8 cellular contexts compared by ENCODE assay signal in the genomic region with DNA sequence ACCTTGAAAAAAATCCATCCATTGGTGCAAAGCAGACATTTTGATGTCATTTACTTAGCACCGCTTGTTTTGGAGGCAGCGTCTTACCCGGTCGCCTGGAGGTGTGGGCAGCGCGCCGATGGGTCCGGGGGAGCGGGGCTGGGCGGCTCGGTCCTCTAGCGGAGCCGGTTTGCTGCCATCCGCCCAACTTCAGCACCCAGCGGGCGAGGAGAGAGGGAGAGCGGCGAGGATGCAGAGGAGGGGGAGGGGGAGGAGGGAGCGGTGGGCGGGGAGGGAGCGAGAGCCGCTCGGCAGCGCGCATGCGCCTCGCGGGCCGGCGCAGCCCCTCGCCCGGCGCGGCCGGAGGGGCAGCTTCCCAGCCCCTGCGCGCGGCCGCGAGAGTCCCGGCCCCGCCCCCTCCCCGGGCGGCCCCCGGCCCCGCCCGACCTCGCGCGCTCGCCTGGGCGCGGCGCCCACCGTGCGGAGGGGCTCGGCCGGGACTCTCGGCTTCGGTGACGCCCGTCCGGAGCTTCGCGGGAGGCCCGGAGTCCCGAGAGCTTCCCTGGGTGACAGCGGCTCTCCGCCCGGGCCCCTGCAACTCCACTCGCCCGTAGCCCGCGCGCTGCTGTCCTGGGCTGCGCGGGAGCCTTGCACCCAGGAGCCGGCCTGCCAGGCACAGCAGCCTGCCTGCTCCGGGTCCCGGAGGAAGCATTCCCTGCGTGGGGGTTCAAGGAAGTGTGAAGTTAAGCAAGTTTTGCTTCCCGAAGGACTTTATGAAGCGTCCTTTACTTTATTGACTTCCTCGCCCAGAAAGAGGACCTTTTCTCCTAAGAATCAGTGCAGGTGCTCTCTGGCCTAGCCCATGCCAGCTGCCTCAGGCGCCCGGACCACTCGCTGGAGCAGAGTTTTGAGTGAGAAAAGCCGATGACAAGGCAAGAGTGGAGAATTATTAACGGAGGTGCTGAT. TPM values are rescaled to one million over a fixed set of nuclear protein-coding genes. Genes with fewer than 3 reads are reported as not detected.
DNase-seq lines count a peak whose midpoint lies in the region; ATAC-seq and TF ChIP-seq lines count a peak whose summit lies in the region.

Gene RGS17, minus strand, starts transcription at position 246 of the 945 bp plus-strand sequence. CDS start 87,264 bp downstream, outside the sequence.

- peak; percentile 60 for DNase-seq in activated CD4-positive, alpha-beta T cell treated with anti-CD3 and anti-CD28 coated beads for 36 hours
- no peak for DNase-seq in activated CD4-positive, alpha-beta T cell treated with anti-CD3 and anti-CD28 coated beads, Interleukin-2, amount 50 U/mL, for 4 hours
- DNase-seq in NCI-H2107 treated with DMSO at 0.1 percent for 48 hours (lab: John Stamatoyannopoulos, UW; ENCODE audit: unreplicated experiment), result peak; percentile 65
- peak; percentile 19 for DNase-seq in activated T-cell treated with anti-CD3 and anti-CD28 coated beads for 4 hours
- DNase-seq in fibroblast of mammary gland (ENCODE audit: low read depth), result peak; percentile 71
- DNase-seq in myocyte (ENCODE audit: low read depth), result peak; percentile 86
- DNase-seq in tibial nerve (ENCODE audit: low spot score in 2 of 2), result peak in 1 of 2 donors; percentile 23

- ATAC-seq in activated CD4-positive, alpha-beta T cell treated with anti-CD3 and anti-CD28 coated beads for 36 hours, result peak; percentile 71
- peak; percentile 71 for ATAC-seq in HG02759 (IDR thresholded peaks at IDR 0.05; ENCODE audit: unreplicated experiment)

- H3K36me3 Mint-ChIP-seq in activated CD4-positive, alpha-beta T cell treated with anti-CD3 and anti-CD28 coated beads for 36 hours (ENCODE audit: low read depth), result no peaks in the 10 kb centered on the region

- peak within 1 kb of the TSS; percentile 68 for H3K4me3 Mint-ChIP-seq in activated CD4-positive, alpha-beta T cell treated with anti-CD3 and anti-CD28 coated beads for 36 hours

- intact Hi-C loops in activated CD4-positive, alpha-beta T cell treated with anti-CD3 and anti-CD28 coated beads for 36 hours (cut with DNase I, micrococcal nuclease), result no loop called here

- H3K27ac ChIP-seq in tibial nerve, result peak within 1 kb of the TSS in 2 of 4 donors; percentile 34 to 78

- CTCF ChIA-PET in activated CD4-positive, alpha-beta T cell treated with anti-CD3 and anti-CD28 coated beads for 36 hours (lab: Charles Lee), result interaction anchor here (1.0 kb wide), 1 partner anchor 13 kb away, joined by 3 read pairs; no protein-coding TSS in a partner anchor

- H3K27me3 ChIP-seq in tibial nerve, result peaks cover 3 to 36% of the 10 kb centered on the region in 2 donors

- no peak for TF ChIP-seq POLR2A in tibial nerve (IDR thresholded peaks at IDR 0.05)

- TF ChIP-seq CTCF in fibroblast of mammary gland (conservative IDR thresholded peaks at IDR 0.05; ENCODE audit: control insufficient read depth, insufficient read depth, low read depth, low read length), result no peak
- no peak for TF ChIP-seq CTCF in tibial nerve (IDR thresholded peaks at IDR 0.05)

- TF ChIP-seq EP300 in tibial nerve (IDR thresholded peaks at IDR 0.05), result no peak

- peaks cover 0 to 23% (median 12%) of the 10 kb centered on the region in 4 donors for H3K4me1 ChIP-seq in tibial nerve

- POLR2A ChIA-PET in activated CD4-positive, alpha-beta T cell treated with anti-CD3 and anti-CD28 coated beads for 36 hours (lab: Charles Lee), result no interaction called here

- peaks cover 11% of the 10 kb centered on the region for H3K4me1 Mint-ChIP-seq in activated CD4-positive, alpha-beta T cell treated with anti-CD3 and anti-CD28 coated beads for 36 hours

- H3K9me3 Mint-ChIP-seq in activated CD4-positive, alpha-beta T cell treated with anti-CD3 and anti-CD28 coated beads for 36 hours (ENCODE audit: low read depth), result no peaks in the 10 kb centered on the region

- no peaks in the 10 kb centered on the region for H3K36me3 ChIP-seq in tibial nerve

- 5 to 14% methylated on average over 13 to 26 of the region's 89 CpGs for WGBS in tibial nerve, 2 donors

- H3K4me3 ChIP-seq in fibroblast of mammary gland (ENCODE audit: control insufficient read depth, low read depth, low read length) (peak within 1 kb of the TSS; percentile 93), tibial nerve (peak within 1 kb of the TSS; percentile 41 to 64 (median 50))

- no peak within 1 kb of the TSS for H3K27ac Mint-ChIP-seq in activated CD4-positive, alpha-beta T cell treated with anti-CD3 and anti-CD28 coated beads for 36 hours

- H3K27me3 Mint-ChIP-seq in activated CD4-positive, alpha-beta T cell treated with anti-CD3 and anti-CD28 coated beads for 36 hours, result peaks cover 38% of the 10 kb centered on the region

- H3K9me3 ChIP-seq in tibial nerve, result peaks cover 0 to 10% (median 0%) of the 10 kb centered on the region in 4 donors

RNA-seq across cellular contexts. Expression of gene RGS17, which starts in this region (rescaled TPM):
- not detected for total RNA-seq in activated CD4-positive, alpha-beta T cell treated with anti-CD3 and anti-CD28 coated beads for 36 hours
- total RNA-seq in myocyte, result 4.7 and 6.7 TPM in 2 replicates
- polyA plus RNA-seq in myocyte (2012), result 0.43 TPM
- 1 to 10 TPM in 1 of 4 donors, under 1 TPM in 1, not detected in 2; under 0.01 to 3.3 TPM for total RNA-seq in tibial nerve

Comparison
In these comparisons a context has a peak if more than half of its experiments do, and no peak if none do; other contexts are left out.
1. Peak in DNase-seq and ATAC-seq in activated CD4-positive, alpha-beta T cell treated with anti-CD3 and anti-CD28 coated beads for 36 hours; RNA of the gene not detected or under 1 TPM.
2. DNase-seq: peak in NCI-H2107 treated with DMSO at 0.1 percent for 48 hours (single experiment), activated T-cell treated with anti-CD3 and anti-CD28 coated beads for 4 hours (single experiment), fibroblast of mammary gland (single experiment) and myocyte (single experiment); none in activated CD4-positive, alpha-beta T cell treated with anti-CD3 and anti-CD28 coated beads, Interleukin-2, amount 50 U/mL, for 4 hours (0 of 2).